17 cellular contexts compared by ENCODE assay signal in the genomic region with DNA sequence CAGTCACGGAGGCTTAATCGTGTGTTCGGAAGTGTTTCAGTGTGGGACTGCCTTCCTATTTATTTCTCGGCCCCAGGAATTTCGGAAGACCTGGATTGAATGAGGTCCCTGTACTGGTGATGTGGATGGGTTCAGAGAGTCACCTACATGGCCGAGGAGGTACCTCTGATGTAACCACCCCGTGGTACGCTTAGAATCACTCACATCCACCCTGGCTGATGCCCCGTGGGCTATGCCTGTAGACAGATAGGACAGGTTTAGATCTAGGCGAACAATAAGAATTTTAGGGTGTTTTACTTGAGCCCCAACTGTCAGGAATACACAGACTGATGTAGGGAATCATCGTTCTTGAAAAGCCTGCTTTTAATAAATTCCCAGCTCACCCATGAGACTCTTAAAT. TPM values are rescaled to one million over a fixed set of nuclear protein-coding genes. Genes with fewer than 3 reads are reported as not detected.
"Had no signal": no experiment of that assay in that cellular context is flagged by ENCODE, and none has a peak within 500 bp of the region (broad histone marks: within the 10 kb centered on the region; RNA-seq: fewer than 3 reads in every experiment).

No MANE protein-coding gene starts in this region.

- ATAC-seq: naive thymus-derived CD4-positive, alpha-beta T cell; psoas muscle; stimulated activated memory B cell treated with anti-CD40 and anti-IgM and Interleukin-4, amounts not matched to agents 10 μg/mL and 1 μg/mL and 100 μg/mL, for 72 hours had no signal

- H3K27ac ChIP-seq: colonic mucosa, hepatocyte, psoas muscle, right lobe of liver, thoracic aorta, transverse colon had no signal

- H3K27me3 ChIP-seq: right lobe of liver had no signal

- H3K4me3 Mint-ChIP-seq: stimulated activated memory B cell treated with anti-CD40 and anti-IgM and Interleukin-4, amounts not matched to agents 10 μg/mL and 1 μg/mL and 100 μg/mL, for 72 hours; stimulated activated naive CD8-positive, alpha-beta T cell treated with anti-CD3 and anti-CD28 coated beads, Interleukin-15, Interleukin-2, amounts not matched to agents 100 ng/mL and 50 ng/mL, for 24 hours had no signal

- H3K9me3 ChIP-seq: colonic mucosa, psoas muscle, right lobe of liver, thoracic aorta, transverse colon had no signal

- H3K4me3 ChIP-seq: colonic mucosa, hepatocyte, psoas muscle, right lobe of liver, thoracic aorta, transverse colon had no signal

- H3K4me2 ChIP-seq: hepatocyte had no signal

- H3K36me3 Mint-ChIP-seq: naive thymus-derived CD4-positive, alpha-beta T cell; stimulated activated memory B cell treated with anti-CD40 and anti-IgM and Interleukin-4, amounts not matched to agents 10 μg/mL and 1 μg/mL and 100 μg/mL, for 72 hours had no signal

- H3K4me1 Mint-ChIP-seq: stimulated activated memory B cell treated with anti-CD40 and anti-IgM and Interleukin-4, amounts not matched to agents 10 μg/mL and 1 μg/mL and 100 μg/mL, for 72 hours had no signal

- H3K9me3 Mint-ChIP-seq: stimulated activated memory B cell treated with anti-CD40 and anti-IgM and Interleukin-4, amounts not matched to agents 10 μg/mL and 1 μg/mL and 100 μg/mL, for 72 hours; stimulated activated naive CD8-positive, alpha-beta T cell treated with anti-CD3 and anti-CD28 coated beads, Interleukin-15, Interleukin-2, amounts not matched to agents 100 ng/mL and 50 ng/mL, for 24 hours had no signal

- H3K4me1 ChIP-seq: colonic mucosa, psoas muscle, right lobe of liver, transverse colon had no signal

- DNase-seq: cerebellar nuclear complex; colonic mucosa; dermis blood vessel endothelial cell; effector CD4-positive, alpha-beta T cell; foreskin melanocyte; head of caudate nucleus; mammary epithelial cell; naive thymus-derived CD4-positive, alpha-beta T cell; psoas muscle; retina; stimulated activated CD4-positive, alpha-beta T cell treated with anti-CD3 and anti-CD28 coated beads, Interleukin-4, amount 100 ng/mL, for 1 hour; transverse colon had no signal

- H3K27ac Mint-ChIP-seq: naive thymus-derived CD4-positive, alpha-beta T cell; stimulated activated memory B cell treated with anti-CD40 and anti-IgM and Interleukin-4, amounts not matched to agents 10 μg/mL and 1 μg/mL and 100 μg/mL, for 72 hours; stimulated activated naive CD8-positive, alpha-beta T cell treated with anti-CD3 and anti-CD28 coated beads, Interleukin-15, Interleukin-2, amounts not matched to agents 100 ng/mL and 50 ng/mL, for 24 hours had no signal

- H3K36me3 ChIP-seq: colonic mucosa, right lobe of liver, thoracic aorta, transverse colon had no signal

- H2AFZ ChIP-seq: hepatocyte had no signal

RNA-seq across cellular contexts. Expression of a gene that starts 2.0 kb away (rescaled TPM):
- polyA plus RNA-seq: mammary epithelial cell; naive thymus-derived CD4-positive, alpha-beta T cell had no signal
